ENCODE assay signal across 11 cellular contexts in the genomic region with DNA sequence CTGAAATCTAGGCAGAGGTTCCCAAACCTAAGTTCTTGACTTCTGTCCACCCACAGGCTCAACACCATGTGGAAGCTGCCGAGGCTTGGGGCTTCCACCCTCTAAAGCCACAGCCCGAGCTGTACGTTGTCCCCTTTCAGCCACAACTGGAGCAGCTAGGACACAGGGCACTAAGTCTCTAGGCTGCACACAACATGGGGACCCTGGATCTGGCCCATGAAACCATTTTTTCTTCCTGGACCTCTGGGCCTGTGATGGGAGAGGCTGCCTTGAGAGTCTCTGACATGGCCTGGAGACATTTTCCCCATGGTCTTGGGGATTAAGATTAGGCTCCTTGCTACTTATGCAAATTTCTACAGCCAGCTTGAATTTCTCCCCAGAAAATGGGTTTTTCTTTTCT.
"Had no signal": no experiment of that assay in that cellular context is flagged by ENCODE, and none has a peak within 500 bp of the region (broad histone marks: within the 10 kb centered on the region; RNA-seq: fewer than 3 reads in every experiment).

No MANE protein-coding gene starts in this region.

- H3K4me3 ChIP-seq: GM23248, GM23338, HAP-1 had no signal

- H3K27ac ChIP-seq: GM23248 had no signal

- ATAC-seq: GM23338, HCT116 had no signal

- H2AFZ ChIP-seq: GM23248, GM23338 had no signal

- H3K36me3 ChIP-seq: HAP-1 had no signal

- H3K4me2 ChIP-seq: GM23338 had no signal

- H3K9me3 ChIP-seq: HAP-1 had no signal

- FAIRE-seq: H1, H54 had no signal

- H3K9ac ChIP-seq: GM23248 had no signal

- DNase-seq: GM23248, GOT3, H7, H9, HCEC 1CT, HFFc6 had no signal
